ENCODE assay signal across 3 cellular contexts in the genomic region with DNA sequence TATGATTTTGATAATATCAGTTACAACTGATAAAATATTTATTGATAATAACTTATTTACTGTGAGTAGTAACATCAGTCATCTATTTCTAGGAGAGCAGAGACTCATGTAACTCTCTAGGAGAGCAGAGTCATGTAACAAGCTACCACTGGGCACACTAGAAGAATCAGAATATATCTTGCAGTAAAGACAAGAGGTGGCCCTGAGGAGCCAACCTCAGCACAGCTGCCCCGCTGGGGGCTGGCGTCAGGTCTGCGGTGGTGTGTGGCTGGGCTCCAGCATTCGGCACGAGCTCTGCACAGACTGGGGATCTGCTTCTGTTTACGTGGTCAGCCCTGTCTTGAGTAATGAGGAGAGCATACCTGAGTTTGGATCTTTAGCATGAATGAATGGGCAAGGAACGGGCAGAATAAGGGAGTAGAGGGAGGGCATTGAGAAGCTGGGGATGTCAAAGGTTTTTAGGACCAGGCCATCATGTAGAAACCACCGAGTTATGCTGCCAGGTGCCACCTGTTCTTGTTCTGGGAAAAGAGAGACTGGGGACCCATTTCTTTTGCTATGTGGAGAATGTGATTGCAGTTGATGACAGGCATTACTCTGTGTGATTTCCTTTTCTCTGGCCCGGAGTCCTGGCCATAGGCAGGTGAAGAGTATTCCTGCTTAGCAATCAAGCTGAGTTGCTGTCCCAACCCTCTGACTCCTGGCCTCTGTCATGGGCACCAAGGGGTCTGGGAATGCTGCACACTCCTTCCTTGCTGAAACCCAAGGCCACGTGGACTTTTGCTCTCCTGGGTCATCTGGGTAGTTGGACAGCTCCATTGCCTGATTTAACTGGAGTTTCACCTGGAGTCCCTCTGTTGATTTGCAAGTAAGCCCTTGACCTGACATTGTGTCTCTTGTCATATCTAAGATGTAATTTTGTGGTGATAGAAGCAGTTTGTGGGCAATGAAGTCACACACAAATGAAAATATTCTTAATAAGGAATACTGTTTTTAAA.
A peak's percentile ranks its signal among the peaks of the same experiment; 100 is the strongest.
TF ChIP-seq lines count a peak whose summit lies in the region.

No MANE protein-coding gene starts in this region.

TF ChIP-seq in SK-N-SH, 30 proteins besides CTCF, POLR2A, EP300 and RAD21:
- no peak for TF ChIP-seq FOXJ3 (CRISPR knock-in tag; IDR thresholded peaks at IDR 0.05)
- TF ChIP-seq, protein P1, sequence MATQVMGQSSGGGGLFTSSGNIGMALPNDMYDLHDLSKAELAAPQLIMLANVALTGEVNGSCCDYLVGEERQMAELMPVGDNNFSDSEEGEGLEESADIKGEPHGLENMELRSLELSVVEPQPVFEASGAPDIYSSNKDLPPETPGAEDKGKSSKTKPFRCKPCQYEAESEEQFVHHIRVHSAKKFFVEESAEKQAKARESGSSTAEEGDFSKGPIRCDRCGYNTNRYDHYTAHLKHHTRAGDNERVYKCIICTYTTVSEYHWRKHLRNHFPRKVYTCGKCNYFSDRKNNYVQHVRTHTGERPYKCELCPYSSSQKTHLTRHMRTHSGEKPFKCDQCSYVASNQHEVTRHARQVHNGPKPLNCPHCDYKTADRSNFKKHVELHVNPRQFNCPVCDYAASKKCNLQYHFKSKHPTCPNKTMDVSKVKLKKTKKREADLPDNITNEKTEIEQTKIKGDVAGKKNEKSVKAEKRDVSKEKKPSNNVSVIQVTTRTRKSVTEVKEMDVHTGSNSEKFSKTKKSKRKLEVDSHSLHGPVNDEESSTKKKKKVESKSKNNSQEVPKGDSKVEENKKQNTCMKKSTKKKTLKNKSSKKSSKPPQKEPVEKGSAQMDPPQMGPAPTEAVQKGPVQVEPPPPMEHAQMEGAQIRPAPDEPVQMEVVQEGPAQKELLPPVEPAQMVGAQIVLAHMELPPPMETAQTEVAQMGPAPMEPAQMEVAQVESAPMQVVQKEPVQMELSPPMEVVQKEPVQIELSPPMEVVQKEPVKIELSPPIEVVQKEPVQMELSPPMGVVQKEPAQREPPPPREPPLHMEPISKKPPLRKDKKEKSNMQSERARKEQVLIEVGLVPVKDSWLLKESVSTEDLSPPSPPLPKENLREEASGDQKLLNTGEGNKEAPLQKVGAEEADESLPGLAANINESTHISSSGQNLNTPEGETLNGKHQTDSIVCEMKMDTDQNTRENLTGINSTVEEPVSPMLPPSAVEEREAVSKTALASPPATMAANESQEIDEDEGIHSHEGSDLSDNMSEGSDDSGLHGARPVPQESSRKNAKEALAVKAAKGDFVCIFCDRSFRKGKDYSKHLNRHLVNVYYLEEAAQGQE (IDR thresholded peaks at IDR 0.05; ENCODE audit: low read depth, low read length) = 0 out of 2 replicates have a peak, but pooled peaks have one; percentile 21
- no peak for TF ChIP-seq GABPA (IDR thresholded peaks at IDR 0.05; ENCODE audit: low read depth)
- no peak for TF ChIP-seq POLR2AphosphoS5 (IDR thresholded peaks at IDR 0.05; ENCODE audit: low read depth, low read length)
- no peak for TF ChIP-seq RXRA (IDR thresholded peaks at IDR 0.05; ENCODE audit: borderline replicate concordance, low read depth)

TF ChIP-seq in SK-N-SH treated with all-trans-retinoic acid at 6 μM for 48 hours, 23 proteins besides CTCF, POLR2A, EP300 and RAD21:
- TF ChIP-seq ESRRG (CRISPR knock-in tag; IDR thresholded peaks at IDR 0.05) (no peak), BACH2 (CRISPR knock-in tag; IDR thresholded peaks at IDR 0.05; ENCODE audit: borderline replicate concordance) (no peak)

TF ChIP-seq in IMR-90, 13 proteins besides CTCF, POLR2A, EP300 and RAD21:
- TF ChIP-seq MAFK (IDR thresholded peaks at IDR 0.05; ENCODE audit: low read depth, low read length) (no peak), MXI1 (IDR thresholded peaks at IDR 0.05; ENCODE audit: borderline replicate concordance, low read depth, low read length) (no peak), CHD1 (IDR thresholded peaks at IDR 0.05; ENCODE audit: low read depth, low read length) (no peak), RCOR1 (IDR thresholded peaks at IDR 0.05; ENCODE audit: insufficient replicate concordance, low read length) (no peak), RFX5 (IDR thresholded peaks at IDR 0.05; ENCODE audit: low read depth, low read length) (no peak), MAZ (IDR thresholded peaks at IDR 0.05; ENCODE audit: borderline replicate concordance, low read depth, low read length) (no peak), BHLHE40 (IDR thresholded peaks at IDR 0.05; ENCODE audit: low read depth, low read length) (no peak), NFE2L2 (IDR thresholded peaks at IDR 0.05; ENCODE audit: low read depth, low read length) (no peak), SMC3 (IDR thresholded peaks at IDR 0.05; ENCODE audit: low read depth, low read length) (no peak), FOS (IDR thresholded peaks at IDR 0.05; ENCODE audit: low read depth, low read length) (no peak), CEBPB (IDR thresholded peaks at IDR 0.05; ENCODE audit: low read depth, low read length) (no peak)
- TF ChIP-seq, protein P2, sequence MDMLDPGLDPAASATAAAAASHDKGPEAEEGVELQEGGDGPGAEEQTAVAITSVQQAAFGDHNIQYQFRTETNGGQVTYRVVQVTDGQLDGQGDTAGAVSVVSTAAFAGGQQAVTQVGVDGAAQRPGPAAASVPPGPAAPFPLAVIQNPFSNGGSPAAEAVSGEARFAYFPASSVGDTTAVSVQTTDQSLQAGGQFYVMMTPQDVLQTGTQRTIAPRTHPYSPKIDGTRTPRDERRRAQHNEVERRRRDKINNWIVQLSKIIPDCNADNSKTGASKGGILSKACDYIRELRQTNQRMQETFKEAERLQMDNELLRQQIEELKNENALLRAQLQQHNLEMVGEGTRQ (IDR thresholded peaks at IDR 0.05; ENCODE audit: low read depth, low read length) = no peak
- TF ChIP-seq, protein P3, sequence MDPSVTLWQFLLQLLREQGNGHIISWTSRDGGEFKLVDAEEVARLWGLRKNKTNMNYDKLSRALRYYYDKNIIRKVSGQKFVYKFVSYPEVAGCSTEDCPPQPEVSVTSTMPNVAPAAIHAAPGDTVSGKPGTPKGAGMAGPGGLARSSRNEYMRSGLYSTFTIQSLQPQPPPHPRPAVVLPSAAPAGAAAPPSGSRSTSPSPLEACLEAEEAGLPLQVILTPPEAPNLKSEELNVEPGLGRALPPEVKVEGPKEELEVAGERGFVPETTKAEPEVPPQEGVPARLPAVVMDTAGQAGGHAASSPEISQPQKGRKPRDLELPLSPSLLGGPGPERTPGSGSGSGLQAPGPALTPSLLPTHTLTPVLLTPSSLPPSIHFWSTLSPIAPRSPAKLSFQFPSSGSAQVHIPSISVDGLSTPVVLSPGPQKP (IDR thresholded peaks at IDR 0.05; ENCODE audit: borderline replicate concordance, low read depth, low read length) = no peak
